ENCODE assay signal across 27 cellular contexts in the genomic region with DNA sequence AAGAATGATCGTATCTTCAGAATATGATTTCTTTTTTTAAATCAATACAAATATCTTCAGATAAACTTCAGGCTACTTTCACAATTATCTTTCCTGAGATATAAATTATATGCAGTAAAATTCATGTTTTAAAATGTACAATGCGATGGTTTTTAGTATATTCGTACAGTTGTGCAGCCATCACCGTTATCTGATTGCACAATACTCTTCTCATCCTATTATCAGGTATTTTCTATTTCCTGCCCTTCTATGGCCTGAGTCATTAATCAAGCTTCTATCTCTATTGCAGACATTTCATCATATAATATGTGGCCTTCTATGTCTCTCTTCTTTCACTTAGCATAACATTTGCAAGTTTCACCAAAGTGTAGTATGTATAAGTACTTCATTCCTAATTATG.
"Had no signal": no experiment of that assay in that cellular context is flagged by ENCODE, and none has a peak within 500 bp of the region (broad histone marks: within the 10 kb centered on the region; RNA-seq: fewer than 3 reads in every experiment).

No MANE protein-coding gene starts in this region.

- H3K36me3 ChIP-seq: left ventricle myocardium inferior, neural progenitor cell, neutrophil, ovary, right atrium auricular region, stomach, thyroid gland, transverse colon, upper lobe of left lung, vagina had no signal

- ATAC-seq: natural killer cell; sciatic nerve; stimulated activated naive B cell treated with anti-CD40 and anti-IgM and Interleukin-4, amounts not matched to agents 10 μg/mL and 1 μg/mL and 100 μg/mL, for 72 hours; stimulated activated naive CD8-positive, alpha-beta T cell treated with anti-CD3 and anti-CD28 coated beads, Interleukin-15, Interleukin-2, amounts not matched to agents 100 U/mL and 50 U/mL, for 24 hours had no signal

- H2AFZ ChIP-seq: neural progenitor cell had no signal

- H3K27me3 ChIP-seq: neural progenitor cell, neutrophil, ovary, right atrium auricular region, stomach, testis, thyroid gland, transverse colon, upper lobe of left lung, vagina had no signal

- H3K4me3 ChIP-seq: left ventricle myocardium inferior, lung, neural progenitor cell, ovary, right atrium auricular region, skin epidermis, stomach, testis, thyroid gland, transverse colon, upper lobe of left lung, vagina had no signal

- H3K9ac ChIP-seq: neural progenitor cell had no signal

- H3K4me1 ChIP-seq: left ventricle myocardium inferior, neural progenitor cell, right atrium auricular region, stomach, testis, thyroid gland, transverse colon, upper lobe of left lung, vagina had no signal

- H3K27ac ChIP-seq: left ventricle myocardium inferior, neural progenitor cell, neutrophil, ovary, right atrium auricular region, skin epidermis, stomach, testis, thyroid gland, transverse colon, upper lobe of left lung, vagina had no signal

- DNase-seq: hypothalamus; immature natural killer cell; islet precursor cell; left ventricle myocardium inferior; mesendoderm; naive B cell; natural killer cell; nephron progenitor cell; ovary; stimulated activated CD4-positive, alpha-beta T cell treated with anti-CD3 and anti-CD28 coated beads, Interleukin-12 subunit alpha, Interleukin-12 subunit beta, amount 100 ng/mL, for 4 hours; stimulated activated CD4-positive, alpha-beta T cell treated with anti-CD3 and anti-CD28 coated beads, Interleukin-15, amount 100 ng/mL, for 24 hours; stimulated activated CD4-positive, alpha-beta T cell treated with anti-CD3 and anti-CD28 coated beads, Interleukin-2, amount 100 ng/mL, for 24 hours; stimulated activated CD4-positive, alpha-beta T cell treated with anti-CD3 and anti-CD28 coated beads, Interleukin-4, amount 100 ng/mL, for 1 hour; stimulated activated naive B cell treated with anti-CD40 and anti-IgM and Interleukin-4, amounts not matched to agents 10 μg/mL and 1 μg/mL and 100 μg/mL, for 72 hours; stimulated activated naive CD8-positive, alpha-beta T cell treated with anti-CD3 and anti-CD28 coated beads, Interleukin-15, Interleukin-2, amounts not matched to agents 100 U/mL and 50 U/mL, for 24 hours; stomach; testis; thyroid gland; transverse colon; upper lobe of left lung had no signal

- H3K9me3 ChIP-seq: left ventricle myocardium inferior, neutrophil, ovary, right atrium auricular region, stomach, testis, thyroid gland, transverse colon, upper lobe of left lung, vagina had no signal

- H3K4me2 ChIP-seq: neural progenitor cell had no signal
